In the genomic region with DNA sequence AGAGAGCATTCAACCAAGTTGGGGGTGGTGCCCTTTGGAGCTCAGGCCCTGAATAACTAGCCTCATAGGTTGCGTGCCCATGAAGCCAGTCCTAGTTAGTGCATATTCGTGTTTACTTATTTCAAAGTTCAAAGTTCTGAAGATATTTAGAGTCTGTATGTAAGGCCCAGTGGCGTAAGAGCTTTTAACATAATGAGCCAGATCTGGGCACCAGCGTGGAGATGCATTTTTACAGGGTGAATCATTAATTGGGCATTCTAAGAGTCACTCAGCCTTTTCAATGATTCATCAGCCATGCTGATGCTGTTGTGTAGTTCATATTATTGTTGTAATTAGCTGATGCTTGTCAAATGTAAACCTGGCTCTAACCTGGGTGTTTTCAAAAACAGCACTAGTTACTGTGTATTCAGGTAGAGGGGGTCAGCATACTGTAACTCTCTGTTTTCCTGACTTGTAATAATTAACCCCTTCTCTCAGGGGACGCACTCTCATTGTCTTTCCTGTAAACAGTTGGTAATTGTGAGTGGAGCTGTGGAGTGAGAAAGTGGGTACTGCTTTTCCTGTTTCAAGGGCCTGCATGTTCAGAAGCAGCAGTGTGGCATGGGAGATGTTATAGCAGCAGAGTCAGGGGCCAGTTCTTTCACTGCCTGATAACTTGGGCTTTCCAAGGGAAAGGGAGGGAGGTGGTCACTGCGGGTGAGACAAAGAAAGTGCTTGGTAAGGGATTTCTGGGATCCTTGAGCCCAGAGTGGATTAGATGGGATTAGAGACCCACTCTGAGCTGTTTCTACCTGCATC, we compare ENCODE assay signal across 12 cellular contexts.
A peak's percentile ranks its signal among the peaks of the same experiment; 100 is the strongest.
DNase-seq lines count a peak whose midpoint lies in the region; ATAC-seq and TF ChIP-seq lines count a peak whose summit lies in the region.
"Had no signal": no experiment of that assay in that cellular context is flagged by ENCODE, and none has a peak within 500 bp of the region (broad histone marks: within the 10 kb centered on the region; RNA-seq: fewer than 3 reads in every experiment).

No MANE protein-coding gene starts in this region.

- H3K4me1 ChIP-seq in SJSA1 (replicated peaks): peaks cover 56% of the 10 kb centered on the region
- peaks cover 16 to 72% (median 35%) of the 10 kb centered on the region in 4 donors for H3K4me1 ChIP-seq in transverse colon
- H3K4me1 ChIP-seq in spleen: no peaks in the 10 kb centered on the region

- H3K27me3 ChIP-seq in SJSA1 (replicated peaks) (no peaks in the 10 kb centered on the region), transverse colon (no peaks in the 10 kb centered on the region), spleen (replicated peaks in 1 of 7) (peaks cover 0 to 19% (median 0%) of the 10 kb centered on the region in 7 donors)
- H3K27me3 ChIP-seq: ovary had no signal

- intact Hi-C loops in transverse colon (cut with DNase I; ENCODE audit: low total_unique reads) (no loop called here), spleen (cut with DNase I; ENCODE audit: low total_unique reads) (no loop called here)

- DNase-seq in NCI-H345 (lab: John Stamatoyannopoulos, UW) (peak; percentile 29), NCI-H345 treated with DMSO at 0.1 percent for 48 hours (lab: John Stamatoyannopoulos, UW; ENCODE audit: unreplicated experiment) (no peak), SJSA1 (ENCODE audit: low read depth in 1 of 2, low spot score in 2 of 2) (peak; percentile 83 to 93), glomerular endothelial cell (ENCODE audit: extremely low read depth, low read depth, low spot score) (peak; percentile 86), transverse colon (peak; percentile 47), spleen (no peak)
- DNase-seq: activated T-cell treated with anti-CD3 and anti-CD28 coated beads, Interleukin-2, amount 50 U/mL, for 4 hours; CD4-positive, alpha-beta memory T cell; ovary had no signal

- TF ChIP-seq POLR2A in transverse colon (IDR thresholded peaks at IDR 0.05): no peak
- TF ChIP-seq POLR2A in spleen (IDR thresholded peaks at IDR 0.05): no peak

- TF ChIP-seq CTCF in transverse colon (IDR thresholded peaks at IDR 0.05) (no peak), spleen (IDR thresholded peaks at IDR 0.05 in 8 of 11, conservative IDR thresholded peaks at IDR 0.05 in 3 of 11) (no peak)

- in situ Hi-C loops in transverse colon (cut with MboI; ENCODE audit: low pct_ligation_motif_present in 1 of 4, low pct_unique_long_range_greater_than_20kb in 1 of 4, low sequenced_read_pairs in 3 of 4): no loop called here

- H3K9me3 ChIP-seq in SJSA1 (replicated peaks) (no peaks in the 10 kb centered on the region), transverse colon (no peaks in the 10 kb centered on the region), spleen (peaks cover 0 to 8% (median 3%) of the 10 kb centered on the region in 8 donors)
- H3K9me3 ChIP-seq: ovary had no signal

- no peak overlapping the region for H3K4me3 ChIP-seq in SJSA1
- no peak overlapping the region for H3K4me3 ChIP-seq in transverse colon
- no peak overlapping the region for H3K4me3 ChIP-seq in spleen
- H3K4me3 ChIP-seq: ovary had no signal

- 36 to 47% methylated on average over 4 to 6 of the region's 6 CpGs for WGBS in transverse colon (ENCODE audit: low coverage in 1 of 2), 2 donors
- WGBS in spleen, 5 donors: 77 to 86% (median 84%) methylated on average over 6 of the region's 6 CpGs

- H3K27ac ChIP-seq in SJSA1: peak overlapping the region; percentile 88
- peak overlapping the region; percentile 32 to 57 (median 50) for H3K27ac ChIP-seq in transverse colon
- no peak overlapping the region for H3K27ac ChIP-seq in spleen
- H3K27ac ChIP-seq: HL-60, ovary had no signal

- H3K36me3 ChIP-seq in SJSA1 (no peaks in the 10 kb centered on the region), transverse colon (no peaks in the 10 kb centered on the region), spleen (no peaks in the 10 kb centered on the region)
- H3K36me3 ChIP-seq: ovary had no signal

- no peak for TF ChIP-seq EP300 in transverse colon (IDR thresholded peaks at IDR 0.05; ENCODE audit: low read depth)

- ATAC-seq in HG02571 (IDR thresholded peaks at IDR 0.05; ENCODE audit: unreplicated experiment) (no peak), GM18520 (IDR thresholded peaks at IDR 0.05; ENCODE audit: unreplicated experiment) (no peak)
- ATAC-seq: activated T-cell treated with anti-CD3 and anti-CD28 coated beads, Interleukin-2, amount 50 U/mL, for 4 hours had no signal

Comparison
In these comparisons a context has a peak if more than half of its experiments do, and no peak if none do; other contexts are left out.
1. DNase-seq: peak in NCI-H345 (single experiment), SJSA1 (2 of 2), glomerular endothelial cell (single experiment) and transverse colon (single experiment); none in NCI-H345 treated with DMSO at 0.1 percent for 48 hours (single experiment) and spleen (single experiment).
2. H3K27ac ChIP-seq: peak in SJSA1 (single experiment) and transverse colon (4 of 4); none in spleen (0 of 8).